13 cellular contexts compared by ENCODE assay signal in genomic region chr4:1137063-1137771, GRCh38. TPM values are rescaled to one million over a fixed set of nuclear protein-coding genes. Genes with fewer than 3 reads are reported as not detected.
DNase-seq lines count a peak whose midpoint lies in the region; ATAC-seq, FAIRE-seq and TF ChIP-seq lines count a peak whose summit lies in the region.
"Had no signal": no experiment of that assay in that cellular context is flagged by ENCODE, and none has a peak within 500 bp of the region (broad histone marks: within the 10 kb centered on the region; RNA-seq: fewer than 3 reads in every experiment).

No MANE protein-coding gene starts in this region.

- TF ChIP-seq EP300 in HepG2 (IDR thresholded peaks at IDR 0.05; ENCODE audit: low read depth in 2 of 2, low read length in 2 of 2) (no peak), HepG2 (CRISPR knock-in tag; IDR thresholded peaks at IDR 0.05; ENCODE audit: borderline replicate concordance) (no peak)

- in situ Hi-C loops in HepG2 (cut with HindIII; ENCODE audit: extremely low pct_ligation_motif_present, low pct_unique_long_range_greater_than_20kb), result no loop called here
- in situ Hi-C loops in GM13977 (cut with MboI; ENCODE audit: low pct_unique_long_range_greater_than_20kb, low sequenced_read_pairs, unreplicated experiment), result loop anchor here (10.0 kb wide), 2 partner anchors 118 to 218 kb away; no protein-coding TSS in a partner anchor

- H3K27ac Mint-ChIP-seq in activated B cell treated with CpG ODN at 0.5 μM for 24 hours, result peak overlapping the region; percentile 69
- H3K27ac Mint-ChIP-seq: H9 had no signal

- no peaks in the 10 kb centered on the region for H3K4me1 ChIP-seq in A673 (ENCODE audit: insufficient read depth, low read length, poor library complexity, severe bottlenecking)
- no peaks in the 10 kb centered on the region for H3K4me1 ChIP-seq in HepG2 (ENCODE audit: insufficient read depth, low read length)
- H3K4me1 ChIP-seq: Caco-2, parathyroid adenoma had no signal

- intact Hi-C loops in A673 (cut with micrococcal nuclease; ENCODE audit: unreplicated experiment) (no loop called here), activated B cell treated with CpG ODN at 0.5 μM for 24 hours (cut with micrococcal nuclease) (no loop called here), HepG2 (cut with micrococcal nuclease; ENCODE audit: unreplicated experiment) (no loop called here)

- FAIRE-seq in HepG2 (lab: Jason Lieb, UNC), result no peak
- no peak for FAIRE-seq in frontal cortex (lab: Jason Lieb, UNC)

- 37% methylated on average over 8 of the region's 8 CpGs for WGBS in HepG2 (ENCODE audit: low lambda C conversion rate)

- CTCF ChIA-PET in A673 (lab: Charles Lee) (no interaction called here), activated B cell treated with CpG ODN at 0.5 μM for 24 hours (lab: Charles Lee) (interaction anchor here (1.1 to 2.3 kb wide), 2 partner anchors 31 to 131 kb away, joined by 4 to 7 read pairs; no protein-coding TSS in a partner anchor), HepG2 (lab: Yijun Ruan, JAX; ENCODE audit: low intra/inter-chr PET ratio, low total read pairs) (no interaction called here)

- POLR2A ChIA-PET in A673 (lab: Charles Lee; ENCODE audit: low non-redundant PET) (no interaction called here), activated B cell treated with CpG ODN at 0.5 μM for 24 hours (lab: Charles Lee) (interaction anchor here (1.0 to 1.8 kb wide), 5 partner anchors 65 to 211 kb away, joined by 3 to 7 read pairs (median 6); partner anchors contain the start of gene MAEA), HepG2 (lab: Yijun Ruan, JAX) (no interaction called here)

- H3K9me3 ChIP-seq in A673 (ENCODE audit: low read depth, low read length, poor library complexity, severe bottlenecking) (no peaks in the 10 kb centered on the region), HepG2 (ENCODE audit: low read length) (no peaks in the 10 kb centered on the region)
- H3K9me3 ChIP-seq: Caco-2 had no signal

- TF ChIP-seq POLR2A in HepG2 (IDR thresholded peaks at IDR 0.05; ENCODE audit: insufficient read depth in 1 of 2, low read depth in 2 of 2, low read length in 2 of 2), result no peak

- peaks cover 3% of the 10 kb centered on the region for H3K9me3 Mint-ChIP-seq in activated B cell treated with CpG ODN at 0.5 μM for 24 hours

- no peaks in the 10 kb centered on the region for H4K20me1 ChIP-seq in HepG2 (ENCODE audit: insufficient read depth, low read length)

- H3K36me3 ChIP-seq in A673 (ENCODE audit: insufficient read depth, low read length, poor library complexity, severe bottlenecking) (no peaks in the 10 kb centered on the region), HepG2 (replicated peaks in 1 of 2; ENCODE audit: control insufficient read depth in 1 of 2, insufficient read depth in 2 of 2, low read length in 2 of 2) (no peaks in the 10 kb centered on the region)

- peak overlapping the region; percentile 82 for H3K4me3 Mint-ChIP-seq in activated B cell treated with CpG ODN at 0.5 μM for 24 hours
- H3K4me3 Mint-ChIP-seq: H9 had no signal

- no peak overlapping the region for H2AFZ ChIP-seq in HepG2 (ENCODE audit: low read length)
- H2AFZ ChIP-seq: parathyroid adenoma had no signal

- H3K27ac ChIP-seq in A673 (ENCODE audit: low read depth, low read length, poor library complexity, severe bottlenecking) (no peak overlapping the region), HepG2 (ENCODE audit: extremely low read length, insufficient read depth, low read length) (no peak overlapping the region)
- H3K27ac ChIP-seq: parathyroid adenoma had no signal

- peak overlapping the region; percentile 22 for H3K4me2 ChIP-seq in HepG2 (ENCODE audit: low read depth, low read length)

- H3K27me3 ChIP-seq in A673 (replicated peaks; ENCODE audit: insufficient read depth, low read depth, low read length, poor library complexity) (peaks cover 27% of the 10 kb centered on the region), HepG2 (ENCODE audit: control insufficient read depth in 1 of 2, insufficient read depth in 2 of 2, low read length in 2 of 2) (peaks cover 2 to 9% of the 10 kb centered on the region in 2 experiments; a peak in 1 of 5 replicates)

- BruUV-seq in A673 (replicated peaks; lab: Mats Ljungman, UMichigan) (no TSS peak), HepG2 (replicated peaks; lab: Mats Ljungman, UMichigan) (no TSS peak)

- H3K79me2 ChIP-seq in HepG2 (ENCODE audit: insufficient read depth, low read length), result no peaks in the 10 kb centered on the region
- H3K79me2 ChIP-seq: parathyroid adenoma had no signal

- H3K9ac ChIP-seq in HepG2 (ENCODE audit: insufficient read depth, low read depth, low read length), result no peak overlapping the region
- H3K9ac ChIP-seq: parathyroid adenoma had no signal

- H3K27me3 Mint-ChIP-seq in activated B cell treated with CpG ODN at 0.5 μM for 24 hours, result peaks cover 4% of the 10 kb centered on the region

- no peak for TF ChIP-seq RAD21 in HepG2 (CRISPR knock-in tag; IDR thresholded peaks at IDR 0.05)

- TF ChIP-seq CTCF in A673 (conservative IDR thresholded peaks at IDR 0.05; ENCODE audit: low read depth, low read length), result no peak
- no peak for TF ChIP-seq CTCF in activated B cell treated with CpG ODN at 0.5 μM for 24 hours (IDR thresholded peaks at IDR 0.05)
- TF ChIP-seq CTCF in HepG2 (CRISPR knock-in tag; IDR thresholded peaks at IDR 0.05), result no peak
- TF ChIP-seq CTCF in GM13977 (IDR thresholded peaks at IDR 0.05; ENCODE audit: extremely low read depth, insufficient read depth, missing control alignments), result no peak

- ATAC-seq in activated B cell treated with CpG ODN at 0.5 μM for 24 hours (ENCODE audit: low read depth) (no peak), HepG2 (no peak)

- H3K4me3 ChIP-seq in A673 (ENCODE audit: low read depth, low read length, poor library complexity, severe bottlenecking) (peak overlapping the region; percentile 7), HepG2 (replicated peaks in 1 of 3; ENCODE audit: insufficient read depth in 1 of 3, low read depth in 2 of 3, low read length in 3 of 3) (no peak overlapping the region)

- no peaks in the 10 kb centered on the region for H3K36me3 Mint-ChIP-seq in activated B cell treated with CpG ODN at 0.5 μM for 24 hours (ENCODE audit: low read depth)

- H3K4me1 Mint-ChIP-seq in activated B cell treated with CpG ODN at 0.5 μM for 24 hours, result peaks cover 45% of the 10 kb centered on the region
- H3K4me1 Mint-ChIP-seq: H9 had no signal

- DNase-seq in A673 (ENCODE audit: low spot score), result no peak
- peak; percentile 33 for DNase-seq in H4 (ENCODE audit: low spot score)
- no peak for DNase-seq in activated B cell treated with CpG ODN at 0.5 μM for 24 hours
- no peak for DNase-seq in HepG2 (ENCODE audit: low spot score)
- DNase-seq in frontal cortex (ENCODE audit: low spot score in 2 of 2), result no peak
- DNase-seq in GM13977 (ENCODE audit: low spot score), result no peak
- DNase-seq in activated CD4-positive, CD25-positive, alpha-beta regulatory T cell (lab: John Stamatoyannopoulos, UW), result no peak
- no peak for DNase-seq in NCI-H128 (lab: John Stamatoyannopoulos, UW; ENCODE audit: unreplicated experiment)
- DNase-seq: activated CD8-positive, alpha-beta memory T cell treated with anti-CD3 and anti-CD28 coated beads, Interleukin-2, amount 50 U/mL, for 48 hours; Caco-2; H9; NCI-H2081 treated with DMSO at 0.1 percent for 48 hours had no signal

RNA-seq across cellular contexts. Expression of gene RNF212, which starts 23.9 kb away (rescaled TPM):
- total RNA-seq in A673 (2021), result 2.4 and 2.8 TPM in 2 replicates
- not detected in 2 replicates for total RNA-seq in H4 (2014; rRNA removed; shearing (Covaris generic))
- 2.1 and 2.4 TPM in 2 replicates for total RNA-seq in activated B cell treated with CpG ODN at 0.5 μM for 24 hours
- not detected in 2 replicates for total RNA-seq in HepG2 (2016; rRNA removed; fragmentation: Illumina TruSeq; extraction: Trizol)
- total RNA-seq in HepG2 (2016; cell fraction: cytosol; rRNA removed; fragmentation: Illumina TruSeq; extraction: Trizol; ENCODE audit: low read depth), result not detected in 2 replicates
- not detected in 2 replicates for total RNA-seq in HepG2 (2016; cell fraction: insoluble cytoplasmic fraction; rRNA removed; fragmentation: Illumina TruSeq; extraction: Trizol)
- not detected in 2 replicates for total RNA-seq in HepG2 (2016; cell fraction: membrane; rRNA removed; fragmentation: Illumina TruSeq; extraction: Trizol)
- not detected in 2 replicates for total RNA-seq in HepG2 (2016; cell fraction: nucleus; rRNA removed; fragmentation: Illumina TruSeq; extraction: Trizol)
- polyA plus RNA-seq in HepG2 (2011; rRNA removed), result not detected in 2 replicates
- polyA plus RNA-seq in HepG2 (2011; cell fraction: cytosol; rRNA removed), result not detected in 2 replicates
- polyA plus RNA-seq in HepG2 (2011; cell fraction: nucleus; rRNA removed), result not detected in 2 replicates
- not detected in 2 replicates for polyA plus RNA-seq in HepG2 (2012)
- polyA plus RNA-seq in HepG2 (2016; cell fraction: cytosol; fragmentation: Illumina TruSeq; extraction: Trizol; ENCODE audit: low read depth), result not detected in 2 replicates
- polyA plus RNA-seq in HepG2 (2016; cell fraction: insoluble cytoplasmic fraction; fragmentation: Illumina TruSeq; extraction: Trizol; ENCODE audit: low read depth), result not detected in 2 replicates
- not detected in 2 replicates for polyA plus RNA-seq in HepG2 (2016; cell fraction: membrane; fragmentation: Illumina TruSeq; extraction: Trizol; ENCODE audit: low read depth)
- polyA plus RNA-seq in HepG2 (2016; cell fraction: nucleus; fragmentation: Illumina TruSeq; extraction: Trizol; ENCODE audit: insufficient read depth, low read depth), result not detected in 2 replicates
- polyA minus RNA-seq in HepG2 (2011; rRNA and poly(A)+ RNA removed; ENCODE audit: low replicate concordance), result 8.3 TPM in 1 of 2 replicates, not detected in the other
- polyA minus RNA-seq in HepG2 (2011; cell fraction: cytosol; rRNA and poly(A)+ RNA removed), result 0.59 TPM in 1 of 2 replicates, not detected in the other
- not detected in 2 replicates for polyA minus RNA-seq in HepG2 (2011; cell fraction: nucleus; rRNA and poly(A)+ RNA removed)
- 3.3 TPM for total RNA-seq in frontal cortex
- total RNA-seq: Caco-2 had no signal

RNA-seq across cellular contexts. Expression of gene SPON2, which starts 35.2 kb away (rescaled TPM):
- 2.3 and 4.8 TPM in 2 replicates for total RNA-seq in A673 (2021)
- 4.5 and 12.0 TPM in 2 replicates for total RNA-seq in H4 (2014; rRNA removed; shearing (Covaris generic))
- total RNA-seq in activated B cell treated with CpG ODN at 0.5 μM for 24 hours, result 2.2 and 3.4 TPM in 2 replicates
- 12.5 and 17.4 TPM in 2 replicates for total RNA-seq in HepG2 (2016; rRNA removed; fragmentation: Illumina TruSeq; extraction: Trizol)
- 4.7 and 5.3 TPM in 2 replicates for total RNA-seq in HepG2 (2016; cell fraction: cytosol; rRNA removed; fragmentation: Illumina TruSeq; extraction: Trizol; ENCODE audit: low read depth)
- 13.2 and 25.5 TPM in 2 replicates for total RNA-seq in HepG2 (2016; cell fraction: insoluble cytoplasmic fraction; rRNA removed; fragmentation: Illumina TruSeq; extraction: Trizol)
- 9.4 and 9.5 TPM in 2 replicates for total RNA-seq in HepG2 (2016; cell fraction: membrane; rRNA removed; fragmentation: Illumina TruSeq; extraction: Trizol)
- total RNA-seq in HepG2 (2016; cell fraction: nucleus; rRNA removed; fragmentation: Illumina TruSeq; extraction: Trizol), result 15.0 and 17.4 TPM in 2 replicates
- polyA plus RNA-seq in HepG2 (2011; rRNA removed), result 55.2 and 80.8 TPM in 2 replicates
- 34.7 and 69.3 TPM in 2 replicates for polyA plus RNA-seq in HepG2 (2011; cell fraction: cytosol; rRNA removed)
- 320 and 335 TPM in 2 replicates for polyA plus RNA-seq in HepG2 (2011; cell fraction: nucleus; rRNA removed)
- polyA plus RNA-seq in HepG2 (2012), result 21.8 and 46.8 TPM in 2 replicates
- polyA plus RNA-seq in HepG2 (2016; cell fraction: cytosol; fragmentation: Illumina TruSeq; extraction: Trizol; ENCODE audit: low read depth), result 3.7 and 4.9 TPM in 2 replicates
- 12.3 and 15.6 TPM in 2 replicates for polyA plus RNA-seq in HepG2 (2016; cell fraction: insoluble cytoplasmic fraction; fragmentation: Illumina TruSeq; extraction: Trizol; ENCODE audit: low read depth)
- 8.6 and 9.0 TPM in 2 replicates for polyA plus RNA-seq in HepG2 (2016; cell fraction: membrane; fragmentation: Illumina TruSeq; extraction: Trizol; ENCODE audit: low read depth)
- 34.9 and 43.2 TPM in 2 replicates for polyA plus RNA-seq in HepG2 (2016; cell fraction: nucleus; fragmentation: Illumina TruSeq; extraction: Trizol; ENCODE audit: insufficient read depth, low read depth)
- polyA minus RNA-seq in HepG2 (2011; rRNA and poly(A)+ RNA removed; ENCODE audit: low replicate concordance), result 0.65 and 46.4 TPM in 2 replicates
- 20.2 and 29.8 TPM in 2 replicates for polyA minus RNA-seq in HepG2 (2011; cell fraction: cytosol; rRNA and poly(A)+ RNA removed)
- 33.9 and 38.4 TPM in 2 replicates for polyA minus RNA-seq in HepG2 (2011; cell fraction: nucleus; rRNA and poly(A)+ RNA removed)
- 6.1 TPM for total RNA-seq in frontal cortex
